Comparison of ENCODE assay signal across 8 cellular contexts in the genomic region with DNA sequence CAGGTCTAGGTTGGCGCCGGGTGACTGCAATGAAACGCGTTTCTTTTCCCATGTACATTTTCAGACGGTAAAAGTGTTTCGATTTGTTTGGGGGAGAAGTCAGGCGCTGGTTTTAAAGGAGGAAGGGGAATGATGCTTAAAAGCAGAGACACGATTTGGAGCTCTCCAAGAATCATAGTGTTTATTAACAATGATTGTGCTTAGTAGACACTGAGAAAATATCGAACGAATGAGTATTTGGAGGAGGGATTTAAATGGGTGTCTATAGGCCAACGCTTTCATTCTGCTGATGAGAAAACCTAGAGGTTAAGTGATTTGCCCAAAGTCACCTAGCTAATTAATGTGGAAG. TPM values are rescaled to one million over a fixed set of nuclear protein-coding genes. Genes with fewer than 3 reads are reported as not detected.
A peak's percentile ranks its signal among the peaks of the same experiment; 100 is the strongest.
DNase-seq lines count a peak whose midpoint lies in the region; ATAC-seq and TF ChIP-seq lines count a peak whose summit lies in the region.

No MANE protein-coding gene starts in this region.

- H3K27me3 ChIP-seq in Caco-2 (replicated peaks; ENCODE audit: control insufficient read depth, insufficient read depth, low read length) = no peaks in the 10 kb centered on the region
- H3K27me3 ChIP-seq in Peyer's patch = no peaks in the 10 kb centered on the region
- no peaks in the 10 kb centered on the region for H3K27me3 ChIP-seq in osteoblast (ENCODE audit: insufficient read depth, low read length)

- ATAC-seq in HG03521 (IDR thresholded peaks at IDR 0.05; ENCODE audit: unreplicated experiment) = no peak

- no peak for TF ChIP-seq POLR2A in Peyer's patch (IDR thresholded peaks at IDR 0.05)

- peaks cover 11% of the 10 kb centered on the region for H3K9me3 Mint-ChIP-seq in Caco-2 (ENCODE audit: unreplicated experiment)

- no peaks in the 10 kb centered on the region for H3K79me2 ChIP-seq in osteoblast (ENCODE audit: insufficient read depth, low read length)

- intact Hi-C loops in Caco-2 (cut with micrococcal nuclease; ENCODE audit: unreplicated experiment) = loop anchor here (1.0 to 5.0 kb wide), 2 partner anchors 36 to 142 kb away; a partner anchor contains a TSS

- H3K4me2 ChIP-seq in osteoblast (ENCODE audit: insufficient read depth, low read length) = peak overlapping the region; percentile 73

- no peak for TF ChIP-seq CTCF in Caco-2 (IDR thresholded peaks at IDR 0.05; ENCODE audit: insufficient read depth in 1 of 2, low read depth in 1 of 2, low read length in 1 of 2, severe bottlenecking in 1 of 2, unreplicated experiment in 1 of 2)
- TF ChIP-seq CTCF in Peyer's patch (IDR thresholded peaks at IDR 0.05) = no peak
- no peak for TF ChIP-seq CTCF in epithelial cell of proximal tubule (conservative IDR thresholded peaks at IDR 0.05; ENCODE audit: low read depth, low read length)
- TF ChIP-seq CTCF in osteoblast (IDR thresholded peaks at IDR 0.05; ENCODE audit: extremely low read depth, low read depth, low read length) = no peak

- peak overlapping the region; percentile 61 to 88 (median 70) for H3K27ac ChIP-seq in Peyer's patch
- H3K27ac ChIP-seq in osteoblast (ENCODE audit: low read depth, low read length) = peak overlapping the region; percentile 84

- no peaks in the 10 kb centered on the region for H3K36me3 ChIP-seq in Caco-2 (ENCODE audit: control insufficient read depth, insufficient read depth, low read length)
- H3K36me3 ChIP-seq in Peyer's patch = no peaks in the 10 kb centered on the region
- no peaks in the 10 kb centered on the region for H3K36me3 ChIP-seq in osteoblast (ENCODE audit: insufficient read depth, low read length)

- H3K36me3 Mint-ChIP-seq in Caco-2 (ENCODE audit: insufficient read depth, unreplicated experiment) = no peaks in the 10 kb centered on the region

- H3K4me1 ChIP-seq in Caco-2 = peaks cover 10% of the 10 kb centered on the region; the same call in 1 of the 2 replicates
- peaks cover 0 to 8% (median 7%) of the 10 kb centered on the region in 4 donors for H3K4me1 ChIP-seq in Peyer's patch
- H3K4me1 ChIP-seq in osteoblast (ENCODE audit: insufficient read depth, low read length) = peaks cover 10% of the 10 kb centered on the region

- peak overlapping the region; percentile 60 for H3K4me3 ChIP-seq in Caco-2 (ENCODE audit: low read depth, low read length)
- peak overlapping the region; percentile 50 to 65 (median 58) for H3K4me3 ChIP-seq in Peyer's patch
- peak overlapping the region; percentile 68 for H3K4me3 ChIP-seq in epithelial cell of proximal tubule (ENCODE audit: low read depth, low read length)
- peak overlapping the region; percentile 75 for H3K4me3 ChIP-seq in osteoblast (ENCODE audit: insufficient read depth, low read length)

- peaks cover 7% of the 10 kb centered on the region for H3K4me1 Mint-ChIP-seq in Caco-2 (ENCODE audit: low read depth, unreplicated experiment)

- no peaks in the 10 kb centered on the region for H3K27me3 Mint-ChIP-seq in Caco-2 (ENCODE audit: insufficient read depth, unreplicated experiment)

- H3K9me3 ChIP-seq in Caco-2 = no peaks in the 10 kb centered on the region
- H3K9me3 ChIP-seq in Peyer's patch = no peaks in the 10 kb centered on the region
- H3K9me3 ChIP-seq in osteoblast (ENCODE audit: low read depth, low read length) = no peaks in the 10 kb centered on the region

- H2AFZ ChIP-seq in osteoblast (ENCODE audit: low read length) = peak overlapping the region; percentile 76

- no peak for DNase-seq in Caco-2
- no peak for DNase-seq in Peyer's patch
- no peak for DNase-seq in epithelial cell of proximal tubule (ENCODE audit: low read depth)
- no peak for DNase-seq in osteoblast (ENCODE audit: insufficient read length, low spot score, missing footprints)
- DNase-seq in NCI-H226 = no peak
- DNase-seq in cerebellum (ENCODE audit: low spot score) = no peak
- DNase-seq in activated CD4-positive, alpha-beta T cell treated with anti-CD3 and anti-CD28 coated beads, Interleukin-2, amount 50 U/mL, for 4 hours = no peak

- CTCF ChIA-PET in Caco-2 (lab: Charles Lee) = no interaction called here

- POLR2A ChIA-PET in Caco-2 (lab: Charles Lee) = interaction anchor here (1.0 kb wide), 1 partner anchor 38 kb away, joined by 5 read pairs; no protein-coding TSS in a partner anchor

- H3K4me3 Mint-ChIP-seq in Caco-2 (ENCODE audit: unreplicated experiment) = peak overlapping the region; percentile 75

- H3K27ac Mint-ChIP-seq in Caco-2 (ENCODE audit: unreplicated experiment) = peak overlapping the region; percentile 60

- TSS peak; percentile 88 for BruUV-seq in Caco-2 (replicated peaks; lab: Mats Ljungman, UMichigan)

- H4K20me1 ChIP-seq in osteoblast (ENCODE audit: insufficient read depth, low read length) = no peaks in the 10 kb centered on the region

RNA-seq across cellular contexts. Expression of a gene that starts 36.9 kb away (rescaled TPM):
- total RNA-seq in Caco-2 (2022) (35.5 and 35.7 TPM in 2 replicates), Peyer's patch (100 to 1,000 TPM; 116 to 251 (median 126) TPM), epithelial cell of proximal tubule (77.5 and 110 TPM in 2 replicates), osteoblast (178 and 197 TPM in 2 replicates), cerebellum (70.7 TPM)
